In the genomic region with DNA sequence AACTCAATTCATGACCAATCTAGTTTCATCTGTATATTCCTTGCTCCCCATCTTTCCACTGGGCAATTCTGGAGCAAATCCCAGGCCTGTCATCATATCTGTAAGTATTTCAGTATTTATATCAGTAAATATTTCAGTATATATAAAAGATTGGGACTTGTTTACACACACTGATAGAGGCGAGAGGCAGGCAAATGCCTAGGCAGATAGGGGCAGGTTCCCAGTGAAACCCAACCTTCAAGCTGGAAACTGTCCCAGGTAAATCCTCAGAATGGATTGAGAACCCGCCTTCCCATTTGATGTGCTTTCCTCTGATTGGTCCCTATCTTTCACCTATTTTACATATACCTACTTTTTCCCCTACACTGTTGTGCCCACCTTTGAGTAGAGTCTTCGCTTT, we compare ENCODE assay signal across 20 cellular contexts.
"Had no signal": no experiment of that assay in that cellular context is flagged by ENCODE, and none has a peak within 500 bp of the region (broad histone marks: within the 10 kb centered on the region; RNA-seq: fewer than 3 reads in every experiment).

No MANE protein-coding gene starts in this region.

- H3K36me3 ChIP-seq: MG63, SJSA1 had no signal

- H3K9me3 ChIP-seq: MG63, SJSA1 had no signal

- H3K27ac ChIP-seq: SJSA1, SK-N-MC had no signal

- H3K4me1 ChIP-seq: SJSA1 had no signal

- DNase-seq: IMR-90, Karpas-422, KG1, MG63, NCI-H1092 treated with DMSO at 0.1 percent for 48 hours, NCI-H146, NCI-H1694 treated with DMSO at 0.1 percent for 48 hours, NCI-H1930, NCI-H2081, NCI-H2107, NCI-H2227 treated with DMSO at 0.1 percent for 48 hours, NCI-H510A, NCI-H524 treated with DMSO at 0.1 percent for 48 hours, NCI-H69, NCI-H774, Right ventricle myocardium superior, RPMI8226, SIG-M5 had no signal

- H3K4me3 ChIP-seq: MG63, SJSA1, SK-N-MC had no signal

- H3K27me3 ChIP-seq: MG63, SJSA1 had no signal
